23 cellular contexts compared by ENCODE assay signal in the genomic region with DNA sequence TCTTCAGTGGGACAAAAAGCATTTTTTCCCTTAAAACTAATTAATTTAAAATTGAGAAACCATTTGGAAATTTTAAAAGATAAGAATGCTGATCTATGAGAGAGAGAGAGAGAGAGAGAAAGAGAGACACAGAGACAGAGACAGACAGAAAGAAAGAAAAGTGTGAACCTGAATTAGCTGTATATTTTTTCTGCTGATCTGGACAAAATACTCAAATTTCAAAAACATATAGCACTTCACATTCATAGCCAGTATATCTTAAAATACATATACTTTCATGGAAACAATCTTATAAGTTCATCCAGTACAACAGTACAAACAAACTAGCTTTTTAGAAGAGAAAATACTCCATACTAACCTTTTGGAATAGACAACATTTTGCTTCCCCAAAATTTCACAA.
"Had no signal": no experiment of that assay in that cellular context is flagged by ENCODE, and none has a peak within 500 bp of the region (broad histone marks: within the 10 kb centered on the region; RNA-seq: fewer than 3 reads in every experiment).

No MANE protein-coding gene starts in this region.

- H3K9me3 ChIP-seq: adrenal gland, ascending aorta, heart left ventricle, stomach, suprapubic skin, uterus had no signal

- ATAC-seq: heart left ventricle; left cardiac atrium; sciatic nerve; stimulated activated memory B cell treated with anti-CD40 and anti-IgM and Interleukin-4, amounts not matched to agents 10 μg/mL and 1 μg/mL and 100 μg/mL, for 72 hours; WTC11 had no signal

- H3K4me2 ChIP-seq: smooth muscle cell had no signal

- DNase-seq: activated naive CD4-positive, alpha-beta T cell; activated T-cell treated with anti-CD3 and anti-CD28 coated beads, Interleukin-2, amount 50 U/mL, for 1 hour; adrenal gland; cerebellar nuclear complex; cortex of kidney; endodermal cell; heart left ventricle; islet precursor cell; left cardiac atrium; mesenchymal stem cell; occipital lobe; posterior cingulate gyrus; stimulated activated CD4-positive, alpha-beta T cell treated with anti-CD3 and anti-CD28 coated beads, Interleukin-15, amount 100 ng/mL, for 24 hours; stomach; trophoblast cell; uterus had no signal

- H3K4me1 ChIP-seq: adrenal gland, stomach, suprapubic skin, uterus had no signal

- H3K27me3 ChIP-seq: adrenal gland, ascending aorta, heart left ventricle, stomach, suprapubic skin, uterus had no signal

- H3K4me3 ChIP-seq: adrenal gland, ascending aorta, heart left ventricle, smooth muscle cell, stomach, suprapubic skin, uterus had no signal

- H3K36me3 ChIP-seq: adrenal gland, ascending aorta, heart left ventricle, stomach, suprapubic skin, uterus had no signal

- H3K27ac ChIP-seq: adrenal gland, epithelial cell of prostate, heart left ventricle, stomach, suprapubic skin, uterus had no signal
